Comparison of ENCODE assay signal across 8 cellular contexts in the genomic region with DNA sequence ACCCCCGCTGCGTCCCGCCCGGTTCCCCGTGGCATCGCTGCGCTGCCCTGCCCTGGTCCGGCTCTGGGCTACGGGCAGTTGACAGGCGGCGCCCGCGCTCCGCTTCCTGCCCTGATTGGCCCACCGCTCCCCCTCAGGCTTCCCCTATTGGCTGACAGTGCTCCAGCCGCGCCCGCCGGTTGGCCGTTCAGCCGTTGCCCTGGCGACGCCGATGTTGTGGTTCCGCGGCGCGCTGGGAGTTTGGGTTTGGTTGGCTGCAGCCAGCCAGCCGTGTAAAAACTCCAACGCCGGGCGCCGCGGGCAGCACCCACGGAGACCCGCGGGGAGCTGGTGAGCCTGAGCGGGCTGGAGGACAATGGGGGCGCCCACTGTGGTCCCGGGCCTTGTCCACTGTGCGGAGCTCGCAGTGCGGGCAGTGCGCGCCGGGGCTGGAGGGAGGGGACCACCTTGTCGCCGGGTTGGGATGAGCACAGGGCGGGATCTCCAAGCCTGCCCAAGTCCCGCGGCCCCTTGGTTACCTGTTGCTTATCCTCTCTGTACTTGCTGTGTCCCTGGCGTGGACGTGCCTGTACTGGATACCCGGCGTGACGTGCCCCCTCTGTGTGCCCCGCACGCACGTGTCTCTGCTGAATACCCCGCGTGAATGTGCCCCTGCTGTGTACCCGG.
A peak's percentile ranks its signal among the peaks of the same experiment; 100 is the strongest.
DNase-seq lines count a peak whose midpoint lies in the region; ATAC-seq lines count a peak whose summit lies in the region.

A gene (plus strand): TSS at position 243 of the 666 bp plus-strand sequence. CDS start 766 bp downstream, outside the sequence.

- H3K4me3 Mint-ChIP-seq in central memory CD8-positive, alpha-beta T cell = peak within 1 kb of the TSS; percentile 82

- peak within 1 kb of the TSS; percentile 91 for H3K27ac Mint-ChIP-seq in central memory CD8-positive, alpha-beta T cell (ENCODE audit: low read depth)

- peak; percentile 39 for DNase-seq in NCI-H2029 treated with DMSO at 0.1 percent for 48 hours (lab: John Stamatoyannopoulos, UW)
- peak; percentile 63 to 78 for DNase-seq in central memory CD8-positive, alpha-beta T cell (ENCODE audit: low spot score in 2 of 2)
- DNase-seq in islet precursor cell = peak; percentile 96
- DNase-seq in smooth muscle cell of the brain vasculature (ENCODE audit: low read depth, low spot score) = peak; percentile 45
- no peak for DNase-seq in NCI-H187 treated with DMSO at 0.1 percent for 48 hours (lab: John Stamatoyannopoulos, UW)

- no peaks in the 10 kb centered on the region for H3K9me3 Mint-ChIP-seq in central memory CD8-positive, alpha-beta T cell

- peaks cover 5% of the 10 kb centered on the region for H3K36me3 Mint-ChIP-seq in central memory CD8-positive, alpha-beta T cell (ENCODE audit: insufficient read depth)

- peaks cover 18% of the 10 kb centered on the region for H3K27me3 Mint-ChIP-seq in central memory CD8-positive, alpha-beta T cell

- ATAC-seq in GM18498 (IDR thresholded peaks at IDR 0.05; ENCODE audit: unreplicated experiment) (peak; percentile 100), HG02852 (IDR thresholded peaks at IDR 0.05; ENCODE audit: unreplicated experiment) (peak; percentile 98)
- peak; percentile 98 to 99 for ATAC-seq in activated CD4-positive, CD25-positive, alpha-beta regulatory T cell treated with anti-CD3 and anti-CD28 coated beads, Interleukin-2, amount 50 U/mL, for 24 hours
- peak; percentile 96 for ATAC-seq in central memory CD8-positive, alpha-beta T cell (replicated peaks; ENCODE audit: extremely low read depth, poor library complexity, severe bottlenecking)

- peaks cover 11% of the 10 kb centered on the region for H3K4me1 Mint-ChIP-seq in central memory CD8-positive, alpha-beta T cell
